ENCODE assay signal across 8 cellular contexts in genomic region chr5:178130234-178130575, GRCh38. TPM values are rescaled to one million over a fixed set of nuclear protein-coding genes. Genes with fewer than 3 reads are reported as not detected.
DNase-seq lines count a peak whose midpoint lies in the region; ATAC-seq and TF ChIP-seq lines count a peak whose summit lies in the region.
"Not testable (repeated sequence)": the region's sequence is repeated elsewhere in the genome, so short reads cannot be mapped to it uniquely, and the experiment has no call there.

No MANE protein-coding gene starts in this region.

- H3K27ac ChIP-seq in H9 (ENCODE audit: insufficient read length, low read depth, low read length) (peak overlapping the region; percentile 85), RWPE2 (ENCODE audit: poor library complexity, severe bottlenecking) (peak overlapping the region; percentile 63)
- H3K27ac ChIP-seq in effector memory CD4-positive, alpha-beta T cell (ENCODE audit: insufficient read depth, low read length, poor library complexity, severe bottlenecking), result peak overlapping the region; percentile 78

- CTCF ChIA-PET in AG04449 (lab: Yijun Ruan, JAX), result interaction anchor here (0.6 to 2.5 kb wide), 3 partner anchors 9 to 239 kb away, joined by 3 to 9 read pairs (median 4); no protein-coding TSS in a partner anchor

- H3K4me1 ChIP-seq in H9 (ENCODE audit: insufficient read depth, low read length); RWPE2 (ENCODE audit: insufficient read depth, poor library complexity, severe bottlenecking); effector memory CD4-positive, alpha-beta T cell (ENCODE audit: control insufficient read depth, insufficient read depth, low read length, poor library complexity, severe bottlenecking): not testable (repeated sequence)
- H3K4me1 ChIP-seq in iPS-15b (ENCODE audit: control insufficient read depth, insufficient read depth, low read length), result peaks cover 18% of the 10 kb centered on the region

- H3T11ph ChIP-seq in H9 (ENCODE audit: low read length), result not testable (repeated sequence)

- not testable (repeated sequence) for H3K9me3 Mint-ChIP-seq in H9; activated naive CD4-positive, alpha-beta T cell treated with anti-CD3 and anti-CD28 coated beads, Interleukin-2, amount 50 U/mL, for 24 hours; natural killer cell treated with Interleukin-12 subunit alpha and Interleukin-12 subunit beta and Interleukin-15 and Interleukin-18, amount 100 ng/mL, for 72 hours; stimulated activated naive B cell treated with anti-CD40 and anti-IgM and Interleukin-4, amounts not matched to agents 10 μg/mL and 1 μg/mL and 100 μg/mL, for 72 hours

- not testable (repeated sequence) for H3K79me2 ChIP-seq in H9 (ENCODE audit: insufficient read depth, low read length)

- H3K4me3 ChIP-seq in AG04449 (ENCODE audit: low read depth, low read length) (peak overlapping the region; percentile 75), RWPE2 (ENCODE audit: severe bottlenecking) (peak overlapping the region; percentile 70), iPS-15b (ENCODE audit: low read depth, low read length) (peak overlapping the region; percentile 74)
- peak overlapping the region; percentile 78 for H3K4me3 ChIP-seq in effector memory CD4-positive, alpha-beta T cell (ENCODE audit: insufficient read depth, low read depth, low read length, poor library complexity, severe bottlenecking)

- H2BK120ac ChIP-seq in H9 (ENCODE audit: low read depth, low read length, poor library complexity, severe bottlenecking), result not testable (repeated sequence)

- H3K79me1 ChIP-seq in H9 (ENCODE audit: insufficient read depth, low read depth, low read length, poor library complexity, severe bottlenecking), result not testable (repeated sequence)

- H3K14ac ChIP-seq in H9 (ENCODE audit: insufficient read depth, low read length), result peak overlapping the region; percentile 90; the same call in 1 of the 2 replicates

- TF ChIP-seq CTCF in AG04449 (IDR thresholded peaks at IDR 0.05; ENCODE audit: insufficient read depth, low read length, missing control alignments); H9 (conservative IDR thresholded peaks at IDR 0.05): not testable (repeated sequence)
- peak; percentile 11 for TF ChIP-seq CTCF in RWPE2 (IDR thresholded peaks at IDR 0.05; ENCODE audit: poor library complexity, severe bottlenecking)

- not testable (repeated sequence) for H2BK15ac ChIP-seq in H9 (ENCODE audit: low read depth, low read length)

- not testable (repeated sequence) for H2AFZ ChIP-seq in H9 (ENCODE audit: low read length)

- H3K9ac ChIP-seq in H9 (ENCODE audit: extremely low read depth, insufficient read length, low read length), result peak overlapping the region; percentile 81
- H3K9ac ChIP-seq in iPS-15b (ENCODE audit: low read depth, low read length), result peak overlapping the region; percentile 85

- not testable (repeated sequence) for H4K20me1 ChIP-seq in H9 (ENCODE audit: control insufficient read depth, insufficient read depth, insufficient read length)

- H3K9me3 ChIP-seq in H9 (ENCODE audit: control insufficient read depth, low read depth, low read length); RWPE2 (ENCODE audit: severe bottlenecking); effector memory CD4-positive, alpha-beta T cell (ENCODE audit: control insufficient read depth, low read length); iPS-15b (ENCODE audit: control insufficient read depth, insufficient read depth, low read length): not testable (repeated sequence)

- POLR2A ChIA-PET in AG04449 (lab: Yijun Ruan, JAX), result not testable (repeated sequence)

- not testable (repeated sequence) for DNase-seq in AG04449 (ENCODE audit: low read depth, low spot score); H9; RWPE2 (ENCODE audit: low spot score); effector memory CD4-positive, alpha-beta T cell; natural killer cell treated with Interleukin-12 subunit alpha and Interleukin-12 subunit beta and Interleukin-15 and Interleukin-18, amount 100 ng/mL, for 72 hours (ENCODE audit: low spot score); stimulated activated naive B cell treated with anti-CD40 and anti-IgM and Interleukin-4, amounts not matched to agents 10 μg/mL and 1 μg/mL and 100 μg/mL, for 72 hours

- not testable (repeated sequence) for H4K8ac ChIP-seq in H9 (replicated peaks; ENCODE audit: insufficient read length, low read depth, low read length)

- H3K4me1 Mint-ChIP-seq in H9, result peaks cover 48 to 53% of the 10 kb centered on the region in 2 experiments
- H3K4me1 Mint-ChIP-seq in activated naive CD4-positive, alpha-beta T cell treated with anti-CD3 and anti-CD28 coated beads, Interleukin-2, amount 50 U/mL, for 24 hours, result peaks cover 22% of the 10 kb centered on the region
- not testable (repeated sequence) for H3K4me1 Mint-ChIP-seq in natural killer cell treated with Interleukin-12 subunit alpha and Interleukin-12 subunit beta and Interleukin-15 and Interleukin-18, amount 100 ng/mL, for 72 hours (ENCODE audit: low read depth in 2 of 2)
- peaks cover 17 to 43% of the 10 kb centered on the region in 2 donors for H3K4me1 Mint-ChIP-seq in stimulated activated naive B cell treated with anti-CD40 and anti-IgM and Interleukin-4, amounts not matched to agents 10 μg/mL and 1 μg/mL and 100 μg/mL, for 72 hours

- H3K36me3 ChIP-seq in RWPE2 (ENCODE audit: low read depth), result peaks cover 16% of the 10 kb centered on the region
- not testable (repeated sequence) for H3K36me3 ChIP-seq in effector memory CD4-positive, alpha-beta T cell (ENCODE audit: control insufficient read depth, insufficient read depth, low read length); iPS-15b (ENCODE audit: control insufficient read depth, insufficient read depth, low read length)

- peak overlapping the region; percentile 76 to 83 for H3K4me3 Mint-ChIP-seq in H9
- peak overlapping the region; percentile 80 for H3K4me3 Mint-ChIP-seq in activated naive CD4-positive, alpha-beta T cell treated with anti-CD3 and anti-CD28 coated beads, Interleukin-2, amount 50 U/mL, for 24 hours
- peak overlapping the region; percentile 63 for H3K4me3 Mint-ChIP-seq in natural killer cell treated with Interleukin-12 subunit alpha and Interleukin-12 subunit beta and Interleukin-15 and Interleukin-18, amount 100 ng/mL, for 72 hours
- H3K4me3 Mint-ChIP-seq in stimulated activated naive B cell treated with anti-CD40 and anti-IgM and Interleukin-4, amounts not matched to agents 10 μg/mL and 1 μg/mL and 100 μg/mL, for 72 hours, result peak overlapping the region; percentile 82 to 87

- ATAC-seq in RWPE2 (ENCODE audit: low read depth); natural killer cell treated with Interleukin-12 subunit alpha and Interleukin-12 subunit beta and Interleukin-15 and Interleukin-18, amount 100 ng/mL, for 72 hours; stimulated activated naive B cell treated with anti-CD40 and anti-IgM and Interleukin-4, amounts not matched to agents 10 μg/mL and 1 μg/mL and 100 μg/mL, for 72 hours (replicated peaks): not testable (repeated sequence)

- H4K91ac ChIP-seq in H9 (ENCODE audit: insufficient read length, low read depth, low read length), result peak overlapping the region; percentile 50

- H3K4me2 ChIP-seq in H9 (ENCODE audit: insufficient read depth, insufficient read length, low read length), result peak overlapping the region; percentile 49

- not testable (repeated sequence) for H3K4ac ChIP-seq in H9 (ENCODE audit: low read depth, low read length)

- not testable (repeated sequence) for H3K27me3 ChIP-seq in H9 (ENCODE audit: insufficient read depth, low read length); RWPE2 (ENCODE audit: insufficient read depth, poor library complexity, severe bottlenecking); effector memory CD4-positive, alpha-beta T cell (replicated peaks; ENCODE audit: control insufficient read depth, insufficient read depth, low read length, poor library complexity, severe bottlenecking); iPS-15b (ENCODE audit: control insufficient read depth, insufficient read depth, low read length)

- H3K23ac ChIP-seq in H9 (ENCODE audit: insufficient read length, low read depth, low read length), result not testable (repeated sequence)

- peak overlapping the region; percentile 80 to 91 (median 87) for H3K27ac Mint-ChIP-seq in H9
- H3K27ac Mint-ChIP-seq in activated naive CD4-positive, alpha-beta T cell treated with anti-CD3 and anti-CD28 coated beads, Interleukin-2, amount 50 U/mL, for 24 hours; natural killer cell treated with Interleukin-12 subunit alpha and Interleukin-12 subunit beta and Interleukin-15 and Interleukin-18, amount 100 ng/mL, for 72 hours: not testable (repeated sequence)
- H3K27ac Mint-ChIP-seq in stimulated activated naive B cell treated with anti-CD40 and anti-IgM and Interleukin-4, amounts not matched to agents 10 μg/mL and 1 μg/mL and 100 μg/mL, for 72 hours, result peak overlapping the region; percentile 89

- H3K23me2 ChIP-seq in H9 (ENCODE audit: insufficient read length, low read depth, low read length, poor library complexity, severe bottlenecking), result not testable (repeated sequence)

- not testable (repeated sequence) for H2BK20ac ChIP-seq in H9 (ENCODE audit: low read depth, low read length, poor library complexity, severe bottlenecking)

- WGBS in H9 (ENCODE audit: extremely low coverage, insufficient read length, low lambda C conversion rate), result no CpG with 5 or more reads among the region's 11 CpGs

- H2BK12ac ChIP-seq in H9 (ENCODE audit: insufficient read length, low read depth, low read length), result peak overlapping the region; percentile 90

- H3K56ac ChIP-seq in H9 (ENCODE audit: insufficient read length, low read depth, low read length), result not testable (repeated sequence)

- H3K36me3 Mint-ChIP-seq in H9 (ENCODE audit: insufficient read depth in 1 of 3, low read depth in 3 of 3), result peaks cover 11 to 35% (median 21%) of the 10 kb centered on the region in 3 experiments
- H3K36me3 Mint-ChIP-seq in activated naive CD4-positive, alpha-beta T cell treated with anti-CD3 and anti-CD28 coated beads, Interleukin-2, amount 50 U/mL, for 24 hours; natural killer cell treated with Interleukin-12 subunit alpha and Interleukin-12 subunit beta and Interleukin-15 and Interleukin-18, amount 100 ng/mL, for 72 hours: not testable (repeated sequence)
- H3K36me3 Mint-ChIP-seq in stimulated activated naive B cell treated with anti-CD40 and anti-IgM and Interleukin-4, amounts not matched to agents 10 μg/mL and 1 μg/mL and 100 μg/mL, for 72 hours, result peaks cover 10 to 17% of the 10 kb centered on the region in 2 donors

- not testable (repeated sequence) for H3K27me3 Mint-ChIP-seq in H9 (ENCODE audit: low read depth); activated naive CD4-positive, alpha-beta T cell treated with anti-CD3 and anti-CD28 coated beads, Interleukin-2, amount 50 U/mL, for 24 hours; natural killer cell treated with Interleukin-12 subunit alpha and Interleukin-12 subunit beta and Interleukin-15 and Interleukin-18, amount 100 ng/mL, for 72 hours; stimulated activated naive B cell treated with anti-CD40 and anti-IgM and Interleukin-4, amounts not matched to agents 10 μg/mL and 1 μg/mL and 100 μg/mL, for 72 hours

- peak overlapping the region; percentile 96 for H3K18ac ChIP-seq in H9 (ENCODE audit: insufficient read length, low read depth, low read length)

- not testable (repeated sequence) for H2AK5ac ChIP-seq in H9 (ENCODE audit: insufficient read length, low read length)

- not testable (repeated sequence) for H4K5ac ChIP-seq in H9 (ENCODE audit: insufficient read length, low read depth, low read length)

- H2BK5ac ChIP-seq in H9 (ENCODE audit: insufficient read length, low read length), result not testable (repeated sequence)

RNA-seq across cellular contexts. Expression of gene RMND5B, which starts 0.6 kb away (rescaled TPM):
- 81.3 and 86.4 TPM in 2 replicates for total RNA-seq in H9 (2021)
- total RNA-seq in natural killer cell treated with Interleukin-12 subunit alpha and Interleukin-12 subunit beta and Interleukin-15 and Interleukin-18, amount 100 ng/mL, for 72 hours, result 10 to 100 TPM; 19.9 to 29.2 TPM

RNA-seq across cellular contexts. Expression of gene N4BP3, which starts 16.9 kb away (rescaled TPM):
- total RNA-seq in H9 (2021), result 32.1 and 32.4 TPM in 2 replicates
- total RNA-seq in natural killer cell treated with Interleukin-12 subunit alpha and Interleukin-12 subunit beta and Interleukin-15 and Interleukin-18, amount 100 ng/mL, for 72 hours, result under 1 TPM; 0.20 to 0.26 TPM

RNA-seq across cellular contexts. Expression of gene NHP2, which starts 23.5 kb away (rescaled TPM):
- 232 and 240 TPM in 2 replicates for total RNA-seq in H9 (2021)
- 100 to 1,000 TPM; 139 to 196 TPM for total RNA-seq in natural killer cell treated with Interleukin-12 subunit alpha and Interleukin-12 subunit beta and Interleukin-15 and Interleukin-18, amount 100 ng/mL, for 72 hours

RNA-seq across cellular contexts. Expression of gene GMCL2, which starts 57.0 kb away (rescaled TPM):
- total RNA-seq in H9 (2021), result not detected in 2 replicates
- not detected for total RNA-seq in natural killer cell treated with Interleukin-12 subunit alpha and Interleukin-12 subunit beta and Interleukin-15 and Interleukin-18, amount 100 ng/mL, for 72 hours

Comparison
In these comparisons a context has a peak if more than half of its experiments do, and no peak if none do; other contexts are left out.
1. RNA of gene N4BP3, which starts 16.9 kb away (total RNA-seq): 32.1 to 32.4 TPM in H9; 0.20 to 0.26 TPM in natural killer cell treated with Interleukin-12 subunit alpha and Interleukin-12 subunit beta and Interleukin-15 and Interleukin-18, amount 100 ng/mL, for 72 hours; every median in the first group is over 10 times any median in the second.
2. Peak in every context shown above with its lines, with median percentiles within 50 percentile points of each other: H3K4me3 ChIP-seq, H3K27ac ChIP-seq and H3K4me3 Mint-ChIP-seq.